1 cellular context compared by ENCODE assay signal in the genomic region with DNA sequence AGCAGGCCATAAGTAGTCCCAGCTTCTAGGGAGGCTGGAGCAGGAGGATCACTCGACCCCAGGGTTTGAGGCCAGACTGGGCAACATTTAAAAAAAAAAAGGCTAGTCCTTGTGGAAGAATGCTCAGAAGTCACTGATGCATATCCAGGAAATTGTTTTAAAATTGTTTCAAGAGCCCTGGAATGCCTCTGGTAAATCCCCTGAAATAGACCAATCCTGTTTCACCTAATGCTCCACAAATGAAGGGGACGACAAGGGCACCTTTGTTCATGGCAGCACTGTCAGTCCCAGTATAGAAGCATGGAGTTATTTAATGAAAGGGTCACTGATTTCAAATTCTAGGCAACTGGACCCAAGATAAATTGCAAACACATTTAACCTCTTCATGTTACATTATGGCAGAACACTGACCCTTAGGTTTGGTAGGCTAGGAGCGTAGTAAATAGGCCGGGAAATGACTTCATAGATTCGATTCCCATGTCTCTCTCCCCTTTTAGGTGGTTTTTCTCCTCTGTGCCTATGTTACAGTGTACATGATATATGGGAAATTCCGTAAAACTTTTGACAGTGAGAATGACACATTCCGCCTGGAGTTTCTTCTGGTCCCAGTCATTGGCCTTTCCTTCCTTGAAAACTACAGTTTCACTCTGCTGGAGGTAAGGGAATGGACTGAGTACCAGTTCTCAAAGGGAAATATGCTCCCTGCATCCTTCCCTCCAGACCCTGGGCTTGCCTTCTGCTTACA.
TF ChIP-seq lines count a peak whose summit lies in the region.

No MANE protein-coding gene starts in this region.

TF ChIP-seq in IMR-90, 13 proteins besides CTCF, POLR2A, EP300 and RAD21:
- no peak for TF ChIP-seq CEBPB (IDR thresholded peaks at IDR 0.05; ENCODE audit: low read depth, low read length)
